In the genomic region with DNA sequence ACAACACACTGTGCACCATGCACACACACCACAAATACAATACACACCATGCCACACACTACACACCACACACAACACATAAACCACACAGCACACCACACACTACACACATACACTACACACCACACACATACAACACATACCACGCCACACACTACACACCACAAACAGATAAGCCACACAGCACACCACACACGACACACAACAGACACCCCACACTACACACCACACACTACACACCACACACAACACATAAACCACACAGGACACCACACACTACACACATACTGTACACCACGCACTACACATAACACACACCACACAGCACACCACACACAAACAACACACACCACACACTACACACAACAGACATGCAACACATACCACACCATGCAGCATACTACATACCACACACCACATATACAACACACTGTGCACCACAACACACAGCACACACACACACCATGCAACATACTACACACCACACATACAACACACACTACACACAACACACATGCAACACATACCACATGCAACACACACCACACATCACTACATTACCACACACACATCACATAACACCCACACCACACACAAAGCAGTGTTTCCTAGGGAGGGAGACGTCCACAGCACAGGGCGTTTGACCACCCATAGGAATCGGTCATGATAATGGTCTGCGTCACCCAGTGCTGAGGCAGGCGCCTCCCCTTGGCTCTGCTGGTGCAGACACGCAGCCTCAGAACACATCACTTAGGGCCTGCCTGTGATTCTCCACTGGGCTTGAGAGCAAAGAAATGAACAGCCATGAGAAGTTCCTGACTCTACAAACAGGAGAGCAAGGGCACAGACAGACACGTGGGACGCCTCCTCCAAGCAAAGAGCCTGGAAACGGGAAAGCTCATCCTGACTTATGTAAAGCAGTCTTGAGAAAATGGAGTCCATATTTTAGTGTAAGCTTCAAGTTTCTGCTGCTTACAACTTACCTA, we compare ENCODE assay signal across 1 cellular context.
A peak's percentile ranks its signal among the peaks of the same experiment; 100 is the strongest.
TF ChIP-seq lines count a peak whose summit lies in the region.

No MANE protein-coding gene starts in this region.

TF ChIP-seq in HepG2, 621 proteins besides CTCF, POLR2A, EP300 and RAD21 (continued from another document):
- no peak for TF ChIP-seq ZNF660 (CRISPR knock-in tag; IDR thresholded peaks at IDR 0.05; ENCODE audit: borderline replicate concordance, low read depth)
- TF ChIP-seq IKZF1 (IDR thresholded peaks at IDR 0.05): 0 out of 2 replicates have a peak, but pooled peaks have one; percentile 25
- TF ChIP-seq, protein P1, sequence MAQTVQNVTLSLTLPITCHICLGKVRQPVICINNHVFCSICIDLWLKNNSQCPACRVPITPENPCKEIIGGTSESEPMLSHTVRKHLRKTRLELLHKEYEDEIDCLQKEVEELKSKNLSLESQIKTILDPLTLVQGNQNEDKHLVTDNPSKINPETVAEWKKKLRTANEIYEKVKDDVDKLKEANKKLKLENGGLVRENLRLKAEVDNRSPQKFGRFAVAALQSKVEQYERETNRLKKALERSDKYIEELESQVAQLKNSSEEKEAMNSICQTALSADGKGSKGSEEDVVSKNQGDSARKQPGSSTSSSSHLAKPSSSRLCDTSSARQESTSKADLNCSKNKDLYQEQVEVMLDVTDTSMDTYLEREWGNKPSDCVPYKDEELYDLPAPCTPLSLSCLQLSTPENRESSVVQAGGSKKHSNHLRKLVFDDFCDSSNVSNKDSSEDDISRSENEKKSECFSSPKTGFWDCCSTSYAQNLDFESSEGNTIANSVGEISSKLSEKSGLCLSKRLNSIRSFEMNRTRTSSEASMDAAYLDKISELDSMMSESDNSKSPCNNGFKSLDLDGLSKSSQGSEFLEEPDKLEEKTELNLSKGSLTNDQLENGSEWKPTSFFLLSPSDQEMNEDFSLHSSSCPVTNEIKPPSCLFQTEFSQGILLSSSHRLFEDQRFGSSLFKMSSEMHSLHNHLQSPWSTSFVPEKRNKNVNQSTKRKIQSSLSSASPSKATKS (CRISPR knock-in tag; IDR thresholded peaks at IDR 0.05): no peak
- TF ChIP-seq, protein P2, sequence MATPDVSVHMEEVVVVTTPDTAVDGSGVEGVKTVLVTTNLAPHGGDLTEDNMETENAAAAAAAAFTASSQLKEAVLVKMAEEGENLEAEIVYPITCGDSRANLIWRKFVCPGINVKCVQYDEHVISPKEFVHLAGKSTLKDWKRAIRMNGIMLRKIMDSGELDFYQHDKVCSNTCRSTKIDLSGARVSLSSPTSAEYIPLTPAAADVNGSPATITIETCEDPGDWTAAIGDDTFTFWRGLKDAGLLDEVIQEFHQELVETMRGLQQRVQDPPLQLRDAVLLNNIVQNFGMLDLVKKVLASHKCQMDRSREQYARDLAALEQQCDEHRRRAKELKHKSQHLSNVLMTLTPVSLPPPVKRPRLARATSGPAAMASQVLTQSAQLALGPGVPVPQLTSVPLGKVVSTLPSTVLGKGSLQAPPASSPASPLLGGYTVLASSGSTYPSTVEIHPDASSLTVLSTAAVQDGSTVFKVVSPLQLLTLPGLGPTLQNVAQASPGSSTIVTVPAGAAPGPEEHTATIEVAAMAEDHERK (CRISPR knock-in tag; IDR thresholded peaks at IDR 0.05; ENCODE audit: low read depth): no peak
- TF ChIP-seq, protein P3, sequence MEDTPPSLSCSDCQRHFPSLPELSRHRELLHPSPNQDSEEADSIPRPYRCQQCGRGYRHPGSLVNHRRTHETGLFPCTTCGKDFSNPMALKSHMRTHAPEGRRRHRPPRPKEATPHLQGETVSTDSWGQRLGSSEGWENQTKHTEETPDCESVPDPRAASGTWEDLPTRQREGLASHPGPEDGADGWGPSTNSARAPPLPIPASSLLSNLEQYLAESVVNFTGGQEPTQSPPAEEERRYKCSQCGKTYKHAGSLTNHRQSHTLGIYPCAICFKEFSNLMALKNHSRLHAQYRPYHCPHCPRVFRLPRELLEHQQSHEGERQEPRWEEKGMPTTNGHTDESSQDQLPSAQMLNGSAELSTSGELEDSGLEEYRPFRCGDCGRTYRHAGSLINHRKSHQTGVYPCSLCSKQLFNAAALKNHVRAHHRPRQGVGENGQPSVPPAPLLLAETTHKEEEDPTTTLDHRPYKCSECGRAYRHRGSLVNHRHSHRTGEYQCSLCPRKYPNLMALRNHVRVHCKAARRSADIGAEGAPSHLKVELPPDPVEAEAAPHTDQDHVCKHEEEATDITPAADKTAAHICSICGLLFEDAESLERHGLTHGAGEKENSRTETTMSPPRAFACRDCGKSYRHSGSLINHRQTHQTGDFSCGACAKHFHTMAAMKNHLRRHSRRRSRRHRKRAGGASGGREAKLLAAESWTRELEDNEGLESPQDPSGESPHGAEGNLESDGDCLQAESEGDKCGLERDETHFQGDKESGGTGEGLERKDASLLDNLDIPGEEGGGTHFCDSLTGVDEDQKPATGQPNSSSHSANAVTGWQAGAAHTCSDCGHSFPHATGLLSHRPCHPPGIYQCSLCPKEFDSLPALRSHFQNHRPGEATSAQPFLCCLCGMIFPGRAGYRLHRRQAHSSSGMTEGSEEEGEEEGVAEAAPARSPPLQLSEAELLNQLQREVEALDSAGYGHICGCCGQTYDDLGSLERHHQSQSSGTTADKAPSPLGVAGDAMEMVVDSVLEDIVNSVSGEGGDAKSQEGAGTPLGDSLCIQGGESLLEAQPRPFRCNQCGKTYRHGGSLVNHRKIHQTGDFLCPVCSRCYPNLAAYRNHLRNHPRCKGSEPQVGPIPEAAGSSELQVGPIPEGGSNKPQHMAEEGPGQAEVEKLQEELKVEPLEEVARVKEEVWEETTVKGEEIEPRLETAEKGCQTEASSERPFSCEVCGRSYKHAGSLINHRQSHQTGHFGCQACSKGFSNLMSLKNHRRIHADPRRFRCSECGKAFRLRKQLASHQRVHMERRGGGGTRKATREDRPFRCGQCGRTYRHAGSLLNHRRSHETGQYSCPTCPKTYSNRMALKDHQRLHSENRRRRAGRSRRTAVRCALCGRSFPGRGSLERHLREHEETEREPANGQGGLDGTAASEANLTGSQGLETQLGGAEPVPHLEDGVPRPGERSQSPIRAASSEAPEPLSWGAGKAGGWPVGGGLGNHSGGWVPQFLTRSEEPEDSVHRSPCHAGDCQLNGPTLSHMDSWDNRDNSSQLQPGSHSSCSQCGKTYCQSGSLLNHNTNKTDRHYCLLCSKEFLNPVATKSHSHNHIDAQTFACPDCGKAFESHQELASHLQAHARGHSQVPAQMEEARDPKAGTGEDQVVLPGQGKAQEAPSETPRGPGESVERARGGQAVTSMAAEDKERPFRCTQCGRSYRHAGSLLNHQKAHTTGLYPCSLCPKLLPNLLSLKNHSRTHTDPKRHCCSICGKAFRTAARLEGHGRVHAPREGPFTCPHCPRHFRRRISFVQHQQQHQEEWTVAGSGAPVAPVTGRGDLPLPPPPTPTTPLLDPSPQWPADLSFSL (CRISPR knock-in tag; IDR thresholded peaks at IDR 0.05): peak; percentile 94
- no peak for TF ChIP-seq ZMYM4 (CRISPR knock-in tag; IDR thresholded peaks at IDR 0.05)
- TF ChIP-seq TARDBP (CRISPR knock-in tag; IDR thresholded peaks at IDR 0.05): 0 out of 2 replicates have a peak, but pooled peaks have one; percentile 22
- TF ChIP-seq, protein P4, sequence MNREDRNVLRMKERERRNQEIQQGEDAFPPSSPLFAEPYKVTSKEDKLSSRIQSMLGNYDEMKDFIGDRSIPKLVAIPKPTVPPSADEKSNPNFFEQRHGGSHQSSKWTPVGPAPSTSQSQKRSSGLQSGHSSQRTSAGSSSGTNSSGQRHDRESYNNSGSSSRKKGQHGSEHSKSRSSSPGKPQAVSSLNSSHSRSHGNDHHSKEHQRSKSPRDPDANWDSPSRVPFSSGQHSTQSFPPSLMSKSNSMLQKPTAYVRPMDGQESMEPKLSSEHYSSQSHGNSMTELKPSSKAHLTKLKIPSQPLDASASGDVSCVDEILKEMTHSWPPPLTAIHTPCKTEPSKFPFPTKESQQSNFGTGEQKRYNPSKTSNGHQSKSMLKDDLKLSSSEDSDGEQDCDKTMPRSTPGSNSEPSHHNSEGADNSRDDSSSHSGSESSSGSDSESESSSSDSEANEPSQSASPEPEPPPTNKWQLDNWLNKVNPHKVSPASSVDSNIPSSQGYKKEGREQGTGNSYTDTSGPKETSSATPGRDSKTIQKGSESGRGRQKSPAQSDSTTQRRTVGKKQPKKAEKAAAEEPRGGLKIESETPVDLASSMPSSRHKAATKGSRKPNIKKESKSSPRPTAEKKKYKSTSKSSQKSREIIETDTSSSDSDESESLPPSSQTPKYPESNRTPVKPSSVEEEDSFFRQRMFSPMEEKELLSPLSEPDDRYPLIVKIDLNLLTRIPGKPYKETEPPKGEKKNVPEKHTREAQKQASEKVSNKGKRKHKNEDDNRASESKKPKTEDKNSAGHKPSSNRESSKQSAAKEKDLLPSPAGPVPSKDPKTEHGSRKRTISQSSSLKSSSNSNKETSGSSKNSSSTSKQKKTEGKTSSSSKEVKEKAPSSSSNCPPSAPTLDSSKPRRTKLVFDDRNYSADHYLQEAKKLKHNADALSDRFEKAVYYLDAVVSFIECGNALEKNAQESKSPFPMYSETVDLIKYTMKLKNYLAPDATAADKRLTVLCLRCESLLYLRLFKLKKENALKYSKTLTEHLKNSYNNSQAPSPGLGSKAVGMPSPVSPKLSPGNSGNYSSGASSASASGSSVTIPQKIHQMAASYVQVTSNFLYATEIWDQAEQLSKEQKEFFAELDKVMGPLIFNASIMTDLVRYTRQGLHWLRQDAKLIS (CRISPR knock-in tag; IDR thresholded peaks at IDR 0.05): no peak
- TF ChIP-seq SNAPC4 (CRISPR knock-in tag; IDR thresholded peaks at IDR 0.05): no peak
- TF ChIP-seq MED13 (CRISPR knock-in tag; IDR thresholded peaks at IDR 0.05): no peak
- TF ChIP-seq KDM3A (CRISPR knock-in tag; IDR thresholded peaks at IDR 0.05; ENCODE audit: low read depth): no peak
- TF ChIP-seq ZNF512 (CRISPR knock-in tag; IDR thresholded peaks at IDR 0.05): no peak
- no peak for TF ChIP-seq REST (IDR thresholded peaks at IDR 0.05; ENCODE audit: borderline replicate concordance in 1 of 2, low read depth in 1 of 2, low read length in 2 of 2)
- TF ChIP-seq ZNF878 (CRISPR knock-in tag; IDR thresholded peaks at IDR 0.05): no peak
